In the genomic region with DNA sequence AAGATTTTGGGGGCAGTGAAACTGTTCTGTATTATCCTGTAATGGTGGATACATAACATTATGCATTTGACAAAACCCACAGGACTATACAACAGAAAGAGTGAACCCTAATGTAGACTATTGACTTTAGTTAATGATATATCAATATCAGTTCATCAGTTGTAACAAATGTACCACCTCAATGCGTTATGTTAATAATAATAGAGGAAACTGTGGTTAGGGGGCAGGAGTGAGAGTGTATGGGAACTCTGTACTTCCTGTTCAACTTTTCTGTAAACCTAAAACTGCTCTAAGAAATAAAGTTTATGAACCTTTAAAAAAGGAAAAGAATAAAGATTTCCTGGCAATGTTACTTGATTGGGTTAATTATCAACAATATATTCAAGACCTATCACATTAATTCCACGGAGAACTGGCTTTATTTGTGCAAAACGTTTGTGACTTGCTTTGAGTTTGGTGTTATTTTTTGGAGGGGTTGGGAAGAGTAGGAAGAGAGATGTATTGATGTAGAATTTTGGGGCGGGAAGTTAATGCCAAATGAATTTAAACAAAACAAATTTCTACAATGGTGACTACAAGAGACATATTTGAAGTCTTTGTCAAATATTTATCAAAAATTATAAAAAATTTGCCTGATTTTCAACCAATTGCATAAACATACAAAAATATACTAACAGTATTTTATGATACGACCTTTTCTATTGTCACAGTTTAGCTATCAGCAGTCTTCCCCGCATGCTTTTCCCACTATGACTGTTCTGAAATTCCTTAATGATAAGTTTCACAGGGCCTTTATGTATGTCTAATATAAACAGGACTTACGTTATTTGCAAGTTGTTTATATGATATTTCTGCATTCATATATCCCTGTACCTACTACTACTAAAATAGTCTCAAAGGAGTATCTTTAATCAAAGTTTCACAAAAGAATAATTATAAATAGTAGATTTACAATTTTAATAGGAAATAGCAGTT, we compare ENCODE assay signal across 1 cellular context.
A peak's percentile ranks its signal among the peaks of the same experiment; 100 is the strongest.
TF ChIP-seq lines count a peak whose summit lies in the region.

No MANE protein-coding gene starts in this region.

TF ChIP-seq in GM12878, 131 proteins besides CTCF, POLR2A, EP300 and RAD21:
- TF ChIP-seq CEBPB (IDR thresholded peaks at IDR 0.05; ENCODE audit: borderline replicate concordance in 1 of 2, low read depth in 2 of 2, low read length in 2 of 2) (no peak), RUNX3 (IDR thresholded peaks at IDR 0.05; ENCODE audit: low read length) (peak; percentile 91), ETV6 (conservative IDR thresholded peaks at IDR 0.05 in 1 of 2, IDR thresholded peaks at IDR 0.05 in 1 of 2; ENCODE audit: borderline replicate concordance in 1 of 2, low read depth in 1 of 2) (peak in 1 of 2 experiments; percentile 51; a peak in 1 of 4 replicates), POLR2AphosphoS2 (IDR thresholded peaks at IDR 0.05; ENCODE audit: low read depth, low read length) (no peak), MEF2B (IDR thresholded peaks at IDR 0.05; ENCODE audit: partially characterized antibody, poor library complexity, severe bottlenecking) (no peak), DPF2 (IDR thresholded peaks at IDR 0.05) (0 out of 2 replicates have a peak, but pooled peaks have one; percentile 17), ZNF217 (IDR thresholded peaks at IDR 0.05) (peak; percentile 54; the same call in 1 of the 2 replicates), IKZF1 (conservative IDR thresholded peaks at IDR 0.05) (0 out of 2 replicates have a peak, but pooled peaks have one; percentile 17), IKZF2 (IDR thresholded peaks at IDR 0.05) (peak in 1 of 2 experiments; percentile 8; a peak in 2 of 4 replicates), NBN (IDR thresholded peaks at IDR 0.05) (no peak)
- TF ChIP-seq, protein P1, sequence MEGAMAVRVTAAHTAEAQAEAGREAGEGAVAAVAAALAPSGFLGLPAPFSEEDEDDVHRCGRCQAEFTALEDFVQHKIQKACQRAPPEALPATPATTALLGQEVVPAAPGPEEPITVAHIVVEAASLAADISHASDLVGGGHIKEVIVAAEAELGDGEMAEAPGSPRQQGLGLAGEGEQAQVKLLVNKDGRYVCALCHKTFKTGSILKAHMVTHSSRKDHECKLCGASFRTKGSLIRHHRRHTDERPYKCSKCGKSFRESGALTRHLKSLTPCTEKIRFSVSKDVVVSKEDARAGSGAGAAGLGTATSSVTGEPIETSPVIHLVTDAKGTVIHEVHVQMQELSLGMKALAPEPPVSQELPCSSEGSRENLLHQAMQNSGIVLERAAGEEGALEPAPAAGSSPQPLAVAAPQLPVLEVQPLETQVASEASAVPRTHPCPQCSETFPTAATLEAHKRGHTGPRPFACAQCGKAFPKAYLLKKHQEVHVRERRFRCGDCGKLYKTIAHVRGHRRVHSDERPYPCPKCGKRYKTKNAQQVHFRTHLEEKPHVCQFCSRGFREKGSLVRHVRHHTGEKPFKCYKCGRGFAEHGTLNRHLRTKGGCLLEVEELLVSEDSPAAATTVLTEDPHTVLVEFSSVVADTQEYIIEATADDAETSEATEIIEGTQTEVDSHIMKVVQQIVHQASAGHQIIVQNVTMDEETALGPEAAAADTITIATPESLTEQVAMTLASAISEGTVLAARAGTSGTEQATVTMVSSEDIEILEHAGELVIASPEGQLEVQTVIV (IDR thresholded peaks at IDR 0.05; ENCODE audit: borderline replicate concordance, partially characterized antibody): no peak
- TF ChIP-seq, protein P2, sequence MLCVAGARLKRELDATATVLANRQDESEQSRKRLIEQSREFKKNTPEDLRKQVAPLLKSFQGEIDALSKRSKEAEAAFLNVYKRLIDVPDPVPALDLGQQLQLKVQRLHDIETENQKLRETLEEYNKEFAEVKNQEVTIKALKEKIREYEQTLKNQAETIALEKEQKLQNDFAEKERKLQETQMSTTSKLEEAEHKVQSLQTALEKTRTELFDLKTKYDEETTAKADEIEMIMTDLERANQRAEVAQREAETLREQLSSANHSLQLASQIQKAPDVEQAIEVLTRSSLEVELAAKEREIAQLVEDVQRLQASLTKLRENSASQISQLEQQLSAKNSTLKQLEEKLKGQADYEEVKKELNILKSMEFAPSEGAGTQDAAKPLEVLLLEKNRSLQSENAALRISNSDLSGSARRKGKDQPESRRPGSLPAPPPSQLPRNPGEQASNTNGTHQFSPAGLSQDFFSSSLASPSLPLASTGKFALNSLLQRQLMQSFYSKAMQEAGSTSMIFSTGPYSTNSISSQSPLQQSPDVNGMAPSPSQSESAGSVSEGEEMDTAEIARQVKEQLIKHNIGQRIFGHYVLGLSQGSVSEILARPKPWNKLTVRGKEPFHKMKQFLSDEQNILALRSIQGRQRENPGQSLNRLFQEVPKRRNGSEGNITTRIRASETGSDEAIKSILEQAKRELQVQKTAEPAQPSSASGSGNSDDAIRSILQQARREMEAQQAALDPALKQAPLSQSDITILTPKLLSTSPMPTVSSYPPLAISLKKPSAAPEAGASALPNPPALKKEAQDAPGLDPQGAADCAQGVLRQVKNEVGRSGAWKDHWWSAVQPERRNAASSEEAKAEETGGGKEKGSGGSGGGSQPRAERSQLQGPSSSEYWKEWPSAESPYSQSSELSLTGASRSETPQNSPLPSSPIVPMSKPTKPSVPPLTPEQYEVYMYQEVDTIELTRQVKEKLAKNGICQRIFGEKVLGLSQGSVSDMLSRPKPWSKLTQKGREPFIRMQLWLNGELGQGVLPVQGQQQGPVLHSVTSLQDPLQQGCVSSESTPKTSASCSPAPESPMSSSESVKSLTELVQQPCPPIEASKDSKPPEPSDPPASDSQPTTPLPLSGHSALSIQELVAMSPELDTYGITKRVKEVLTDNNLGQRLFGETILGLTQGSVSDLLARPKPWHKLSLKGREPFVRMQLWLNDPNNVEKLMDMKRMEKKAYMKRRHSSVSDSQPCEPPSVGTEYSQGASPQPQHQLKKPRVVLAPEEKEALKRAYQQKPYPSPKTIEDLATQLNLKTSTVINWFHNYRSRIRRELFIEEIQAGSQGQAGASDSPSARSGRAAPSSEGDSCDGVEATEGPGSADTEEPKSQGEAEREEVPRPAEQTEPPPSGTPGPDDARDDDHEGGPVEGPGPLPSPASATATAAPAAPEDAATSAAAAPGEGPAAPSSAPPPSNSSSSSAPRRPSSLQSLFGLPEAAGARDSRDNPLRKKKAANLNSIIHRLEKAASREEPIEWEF (IDR thresholded peaks at IDR 0.05; ENCODE audit: insufficient replicate concordance, low read depth, low read length): peak; percentile 81
- TF ChIP-seq, protein P3, sequence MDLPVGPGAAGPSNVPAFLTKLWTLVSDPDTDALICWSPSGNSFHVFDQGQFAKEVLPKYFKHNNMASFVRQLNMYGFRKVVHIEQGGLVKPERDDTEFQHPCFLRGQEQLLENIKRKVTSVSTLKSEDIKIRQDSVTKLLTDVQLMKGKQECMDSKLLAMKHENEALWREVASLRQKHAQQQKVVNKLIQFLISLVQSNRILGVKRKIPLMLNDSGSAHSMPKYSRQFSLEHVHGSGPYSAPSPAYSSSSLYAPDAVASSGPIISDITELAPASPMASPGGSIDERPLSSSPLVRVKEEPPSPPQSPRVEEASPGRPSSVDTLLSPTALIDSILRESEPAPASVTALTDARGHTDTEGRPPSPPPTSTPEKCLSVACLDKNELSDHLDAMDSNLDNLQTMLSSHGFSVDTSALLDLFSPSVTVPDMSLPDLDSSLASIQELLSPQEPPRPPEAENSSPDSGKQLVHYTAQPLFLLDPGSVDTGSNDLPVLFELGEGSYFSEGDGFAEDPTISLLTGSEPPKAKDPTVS (IDR thresholded peaks at IDR 0.05; ENCODE audit: low read depth, low read length): no peak
